ENCODE assay signal across 8 cellular contexts in the genomic region with DNA sequence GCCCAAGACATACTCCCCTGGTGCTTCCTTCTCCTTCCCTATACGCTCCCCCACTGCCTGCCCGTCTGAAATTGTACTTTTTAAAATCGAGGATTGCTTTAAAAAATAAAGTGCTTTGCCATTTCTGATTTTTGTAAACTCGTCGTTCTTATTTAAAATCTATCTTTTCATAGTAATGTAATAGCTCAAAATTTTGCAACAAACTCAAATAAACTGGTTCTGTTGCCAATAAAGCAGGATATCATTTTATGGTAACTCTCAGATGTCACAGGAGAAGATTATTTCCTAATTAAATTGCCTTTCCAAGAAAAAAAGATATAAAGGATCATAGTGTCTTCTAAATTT. TPM values are rescaled to one million over a fixed set of nuclear protein-coding genes. Genes with fewer than 3 reads are reported as not detected.
DNase-seq lines count a peak whose midpoint lies in the region; ATAC-seq and TF ChIP-seq lines count a peak whose summit lies in the region.

No MANE protein-coding gene starts in this region.

- H3K4me3 Mint-ChIP-seq in natural killer cell = peak overlapping the region; percentile 97

- peaks cover 0 to 3% of the 10 kb centered on the region in 2 donors for H3K27me3 Mint-ChIP-seq in natural killer cell (ENCODE audit: low read depth in 2 of 2)

- TF ChIP-seq CTCF in AG10803 (conservative IDR thresholded peaks at IDR 0.05; ENCODE audit: low read length) = no peak
- no peak for TF ChIP-seq CTCF in LNCaP clone FGC (IDR thresholded peaks at IDR 0.05; ENCODE audit: control insufficient read depth, extremely low read depth, insufficient read depth)
- TF ChIP-seq CTCF in dorsolateral prefrontal cortex (IDR thresholded peaks at IDR 0.05 in 54 of 56, conservative IDR thresholded peaks at IDR 0.05 in 2 of 56; ENCODE audit: low read depth in 1 of 56, partially characterized antibody in 56 of 56) = peak in 1 of 56 donors; percentile 1
- TF ChIP-seq CTCF in natural killer cell (IDR thresholded peaks at IDR 0.05) = no peak

- intact Hi-C loops in dorsolateral prefrontal cortex (cut with DNase I) = loop anchor here (10.0 kb wide), 2 partner anchors 367 to 407 kb away; no protein-coding TSS in a partner anchor
- intact Hi-C loops in natural killer cell (cut with micrococcal nuclease) = no loop called here

- no peaks in the 10 kb centered on the region for H3K9me3 Mint-ChIP-seq in natural killer cell

- ATAC-seq in natural killer cell (no peak), GM21390 (IDR thresholded peaks at IDR 0.05; ENCODE audit: unreplicated experiment) (no peak), GM21367 (IDR thresholded peaks at IDR 0.05; ENCODE audit: unreplicated experiment) (no peak), GM19324 (IDR thresholded peaks at IDR 0.05; ENCODE audit: low FRiP score, unreplicated experiment) (no peak), HG03175 (IDR thresholded peaks at IDR 0.05; ENCODE audit: unreplicated experiment) (no peak)

- peak overlapping the region in 57 of 59 donors; percentile 9 to 95 (median 86) for H3K27ac ChIP-seq in dorsolateral prefrontal cortex

- H3K27ac Mint-ChIP-seq in natural killer cell = peak overlapping the region; percentile 82 to 90

- no peak for DNase-seq in AG10803 (ENCODE audit: low read depth)
- DNase-seq in LNCaP clone FGC (ENCODE audit: low read depth) = no peak
- DNase-seq in dorsolateral prefrontal cortex = no peak
- DNase-seq in natural killer cell = no peak

- H3K36me3 Mint-ChIP-seq in natural killer cell = no peaks in the 10 kb centered on the region

- peaks cover 16 to 24% of the 10 kb centered on the region in 2 donors for H3K4me1 Mint-ChIP-seq in natural killer cell

- peak overlapping the region; percentile 63 for H3K4me3 ChIP-seq in AG10803 (ENCODE audit: low read length)
- peak overlapping the region; percentile 82 for H3K4me3 ChIP-seq in LNCaP clone FGC (ENCODE audit: low read depth, low read length)
- peak overlapping the region; percentile 49 to 88 (median 73) for H3K4me3 ChIP-seq in dorsolateral prefrontal cortex

- no peaks in the 10 kb centered on the region for H3K27me3 ChIP-seq in dorsolateral prefrontal cortex

RNA-seq across cellular contexts. Expression of a gene that starts 1.3 kb away (rescaled TPM):
- 100 to 1,000 TPM in 35 of 120 experiments, 10 to 100 TPM in 85; 34.6 to 131 (median 85.8) TPM for total RNA-seq in dorsolateral prefrontal cortex
- total RNA-seq in natural killer cell = 1 to 10 TPM; 7.6 to 9.9 (median 8.4) TPM
